ENCODE assay signal across 1 cellular context in genomic region chr2:167945660-167946366, GRCh38.
TF ChIP-seq lines count a peak whose summit lies in the region.

No MANE protein-coding gene starts in this region.

TF ChIP-seq in K562, 482 proteins besides CTCF, POLR2A, EP300 and RAD21 (continued from another document and continues in another):
- TF ChIP-seq E2F5 (CRISPR knock-in tag; IDR thresholded peaks at IDR 0.05) = no peak
- TF ChIP-seq ARID1B (IDR thresholded peaks at IDR 0.05) = peak; percentile 38
- no peak for TF ChIP-seq FOXK1 (CRISPR knock-in tag; IDR thresholded peaks at IDR 0.05; ENCODE audit: borderline replicate concordance)
- peak in 1 of 2 experiments; percentile 12; a peak in 1 of 4 replicates for TF ChIP-seq FOXK2 (conservative IDR thresholded peaks at IDR 0.05 in 1 of 2, IDR thresholded peaks at IDR 0.05 in 1 of 2; ENCODE audit: low read depth in 2 of 2)
- peak; percentile 24; the same call in 1 of the 2 replicates for TF ChIP-seq HEY1 (CRISPR knock-in tag; IDR thresholded peaks at IDR 0.05; ENCODE audit: borderline replicate concordance)
- no peak for TF ChIP-seq ESRRB (CRISPR knock-in tag; IDR thresholded peaks at IDR 0.05; ENCODE audit: borderline replicate concordance)
- peak; percentile 53 for TF ChIP-seq ZBTB12 (CRISPR knock-in tag; IDR thresholded peaks at IDR 0.05)
- no peak for TF ChIP-seq FOXA3 (CRISPR knock-in tag; conservative IDR thresholded peaks at IDR 0.05 in 1 of 2, IDR thresholded peaks at IDR 0.05 in 1 of 2)
- no peak for TF ChIP-seq ZNF212 (CRISPR knock-in tag; IDR thresholded peaks at IDR 0.05)
- TF ChIP-seq NUFIP1 (IDR thresholded peaks at IDR 0.05; ENCODE audit: partially characterized antibody) = no peak
- peak; percentile 8 for TF ChIP-seq TAF1 (IDR thresholded peaks at IDR 0.05; ENCODE audit: control insufficient read depth, extremely low read depth, insufficient read depth, low read length, severe bottlenecking)
- no peak for TF ChIP-seq ZBTB49 (CRISPR knock-in tag; IDR thresholded peaks at IDR 0.05; ENCODE audit: borderline replicate concordance)
- TF ChIP-seq TCF7L2 (IDR thresholded peaks at IDR 0.05; ENCODE audit: low read depth, low read length) = no peak
- TF ChIP-seq ZFP91 (CRISPR knock-in tag; IDR thresholded peaks at IDR 0.05) = no peak
- TF ChIP-seq MED1 (CRISPR knock-in tag; IDR thresholded peaks at IDR 0.05; ENCODE audit: borderline replicate concordance) = no peak
- peak; percentile 21; the same call in 1 of the 2 replicates for TF ChIP-seq DIDO1 (tag; IDR thresholded peaks at IDR 0.05; ENCODE audit: low read depth)
- TF ChIP-seq MGA (IDR thresholded peaks at IDR 0.05) = peak; percentile 73
- TF ChIP-seq ZNF766 (CRISPR knock-in tag; conservative IDR thresholded peaks at IDR 0.05) = 0 out of 2 replicates have a peak, but pooled peaks have one; percentile 11
- peak; percentile 41; the same call in 1 of the 2 replicates for TF ChIP-seq ARID3A (IDR thresholded peaks at IDR 0.05; ENCODE audit: borderline replicate concordance, low read depth, low read length)
- peak; percentile 49; the same call in 1 of the 2 replicates for TF ChIP-seq RAD51 (IDR thresholded peaks at IDR 0.05; ENCODE audit: borderline replicate concordance, low read depth)
- 0 out of 2 replicates have a peak, but pooled peaks have one; percentile 19 for TF ChIP-seq NCOR1 (IDR thresholded peaks at IDR 0.05)
- no peak for TF ChIP-seq DLX4 (CRISPR knock-in tag; IDR thresholded peaks at IDR 0.05)
- no peak for TF ChIP-seq THAP7 (CRISPR knock-in tag; IDR thresholded peaks at IDR 0.05)
- no peak for TF ChIP-seq ZNF518B (CRISPR knock-in tag; IDR thresholded peaks at IDR 0.05)
